Comparison of ENCODE assay signal across 8 cellular contexts in the genomic region with DNA sequence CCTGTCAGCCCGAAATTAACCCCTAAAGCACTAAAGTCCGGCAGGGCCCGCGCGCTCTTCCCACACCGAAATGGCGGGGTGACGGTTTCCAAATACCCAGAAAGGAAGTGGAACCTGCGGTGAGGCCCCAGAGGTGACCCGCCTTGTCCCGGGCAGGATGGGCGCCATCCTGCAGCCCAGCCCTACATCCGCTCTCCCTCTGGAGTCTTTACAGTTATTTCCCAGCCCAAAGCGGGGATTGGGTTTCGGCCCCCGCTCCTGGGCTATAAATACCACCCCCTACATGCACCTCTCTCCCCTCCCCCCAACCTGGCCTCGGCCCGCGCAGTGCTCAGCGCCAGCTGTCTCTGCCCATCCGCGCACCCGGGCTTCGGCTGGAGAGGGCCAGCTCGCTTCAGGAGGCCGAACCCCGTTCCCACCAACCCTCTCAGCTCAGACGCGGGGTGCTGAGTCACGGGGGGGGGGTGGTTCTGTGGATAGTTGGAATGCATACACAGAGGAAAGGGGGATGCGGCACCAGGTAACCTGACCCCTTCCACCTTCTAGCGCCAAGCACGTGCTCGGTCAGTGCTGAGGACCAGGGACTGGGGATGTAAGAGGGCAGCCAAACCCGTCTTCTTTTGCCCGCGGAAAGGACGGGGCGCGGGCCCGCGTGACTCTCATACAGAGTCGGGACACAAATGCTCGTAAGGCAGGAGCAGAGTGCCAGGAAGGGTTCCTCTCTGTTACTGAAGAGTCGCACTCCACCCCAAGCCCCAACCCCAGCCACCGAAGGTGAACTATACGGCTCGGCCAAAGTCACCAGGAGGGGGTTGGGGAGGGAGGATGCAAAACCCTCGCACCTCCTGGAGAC. TPM values are rescaled to one million over a fixed set of nuclear protein-coding genes. Genes with fewer than 3 reads are reported as not detected.
DNase-seq lines count a peak whose midpoint lies in the region; ATAC-seq and TF ChIP-seq lines count a peak whose summit lies in the region.

A gene (plus strand): TSS at position 344 of the 853 bp plus-strand sequence. CDS start 165 bp downstream, at position 509.

- peak within 1 kb of the TSS; percentile 99 for H3K4me3 Mint-ChIP-seq in T-helper 1 cell treated with Interleukin-12 subunit alpha and Interleukin-12 subunit beta and Interleukin-4 antibody, amounts not matched to agents 30 μg/mL and 1 μg/mL, for 36 hours

- intact Hi-C loops in breast epithelium (cut with DNase I; ENCODE audit: low total_unique reads) = no loop called here

- peak within 1 kb of the TSS; percentile 55 to 76 (median 69) for H3K4me3 ChIP-seq in breast epithelium

- peak within 1 kb of the TSS; percentile 97 for H3K27ac Mint-ChIP-seq in T-helper 1 cell treated with Interleukin-12 subunit alpha and Interleukin-12 subunit beta and Interleukin-4 antibody, amounts not matched to agents 30 μg/mL and 1 μg/mL, for 36 hours

- DNase-seq in AG08396 (ENCODE audit: low spot score) = peak; percentile 42
- no peak for DNase-seq in breast epithelium (ENCODE audit: low spot score in 2 of 2)
- DNase-seq in iris pigment epithelial cell (ENCODE audit: low read depth) = peak; percentile 69
- peak; percentile 35 for DNase-seq in stimulated activated CD4-positive, alpha-beta T cell treated with anti-CD3 and anti-CD28 coated beads, Interleukin-12 subunit alpha, Interleukin-12 subunit beta, amount 100 ng/mL, for 4 hours
- no peak for DNase-seq in Ammon's horn (ENCODE audit: low spot score)

- no peaks in the 10 kb centered on the region for H3K9me3 ChIP-seq in breast epithelium

- H3K4me1 ChIP-seq in breast epithelium = peaks cover 17 to 18% of the 10 kb centered on the region in 2 donors

- no peak for TF ChIP-seq POLR2A in breast epithelium (IDR thresholded peaks at IDR 0.05)

- H3K27me3 ChIP-seq in breast epithelium = no peaks in the 10 kb centered on the region

- peak within 1 kb of the TSS; percentile 93 to 98 for H3K27ac ChIP-seq in breast epithelium

- no peak for TF ChIP-seq CTCF in breast epithelium (IDR thresholded peaks at IDR 0.05)

- ATAC-seq in GM18870 (IDR thresholded peaks at IDR 0.05; ENCODE audit: unreplicated experiment) = peak; percentile 1
- peak; percentile 5 for ATAC-seq in HG03571 (IDR thresholded peaks at IDR 0.05; ENCODE audit: unreplicated experiment)

- no peaks in the 10 kb centered on the region for H3K36me3 ChIP-seq in breast epithelium

- H3K4me1 Mint-ChIP-seq in T-helper 1 cell treated with Interleukin-12 subunit alpha and Interleukin-12 subunit beta and Interleukin-4 antibody, amounts not matched to agents 30 μg/mL and 1 μg/mL, for 36 hours (ENCODE audit: low read depth) = peaks cover 50% of the 10 kb centered on the region

- no peaks in the 10 kb centered on the region for H3K27me3 Mint-ChIP-seq in T-helper 1 cell treated with Interleukin-12 subunit alpha and Interleukin-12 subunit beta and Interleukin-4 antibody, amounts not matched to agents 30 μg/mL and 1 μg/mL, for 36 hours (ENCODE audit: low read depth)

- H3K36me3 Mint-ChIP-seq in T-helper 1 cell treated with Interleukin-12 subunit alpha and Interleukin-12 subunit beta and Interleukin-4 antibody, amounts not matched to agents 30 μg/mL and 1 μg/mL, for 36 hours (ENCODE audit: low read depth) = peaks cover 51% of the 10 kb centered on the region

- H3K9me3 Mint-ChIP-seq in T-helper 1 cell treated with Interleukin-12 subunit alpha and Interleukin-12 subunit beta and Interleukin-4 antibody, amounts not matched to agents 30 μg/mL and 1 μg/mL, for 36 hours = no peaks in the 10 kb centered on the region

RNA-seq across cellular contexts. Expression of the gene that starts here (rescaled TPM):
- total RNA-seq in breast epithelium = under 1 TPM in 1 of 3 donors, not detected in 2; 0.16 TPM

Comparison
In these comparisons a context has a peak if more than half of its experiments do, and no peak if none do; other contexts are left out.
1. DNase-seq: peak in AG08396 (single experiment), iris pigment epithelial cell (single experiment) and stimulated activated CD4-positive, alpha-beta T cell treated with anti-CD3 and anti-CD28 coated beads, Interleukin-12 subunit alpha, Interleukin-12 subunit beta, amount 100 ng/mL, for 4 hours (single experiment); none in breast epithelium (0 of 2) and Ammon's horn (single experiment).